8 cellular contexts compared by ENCODE assay signal in genomic region chr4:77157859-77158486, GRCh38. TPM values are rescaled to one million over a fixed set of nuclear protein-coding genes. Genes with fewer than 3 reads are reported as not detected.
DNase-seq lines count a peak whose midpoint lies in the region; ATAC-seq and TF ChIP-seq lines count a peak whose summit lies in the region.

No MANE protein-coding gene starts in this region.

- intact Hi-C loops in adrenal gland (cut with DNase I) (loop anchor here (10.0 kb wide), 2 partner anchors 63 to 73 kb away; no protein-coding TSS in a partner anchor), heart right ventricle (cut with DNase I) (loop anchor here in 7 of 10 donors (1.0 to 10.0 kb wide), 6 partner anchors 61 to 83 kb away; partner anchors contain the start of gene CCNI (in 3 of the 7)), posterior cingulate gyrus (cut with DNase I) (loop anchor here (2.0 to 5.0 kb wide), 3 partner anchors 61 to 211 kb away; partner anchors contain the start of gene SEPTIN11), transverse colon (cut with DNase I; ENCODE audit: low total_unique reads) (loop anchor here (10.0 kb wide), 1 partner anchor 203 kb away; no protein-coding TSS in a partner anchor)

- WGBS in adrenal gland, 4 donors: 0 to 1% (median 0%) methylated on average over 21 to 53 of the region's 53 CpGs
- 0 to 1% methylated on average over 50 to 53 of the region's 53 CpGs for WGBS in heart right ventricle, 2 donors
- WGBS in transverse colon (ENCODE audit: low coverage in 1 of 2), 2 donors: 0% methylated on average over 21 of the region's 53 CpGs; no CpG with 5 or more reads in 1 of the 2 donors

- no peak for TF ChIP-seq EP300 in transverse colon (IDR thresholded peaks at IDR 0.05; ENCODE audit: low read depth)

- TF ChIP-seq CTCF in SU-DHL-6 (IDR thresholded peaks at IDR 0.05; ENCODE audit: insufficient read depth, low read length, poor library complexity, severe bottlenecking): no peak
- TF ChIP-seq CTCF in adrenal gland (IDR thresholded peaks at IDR 0.05): peak in 2 of 6 experiments; percentile 14 to 29
- TF ChIP-seq CTCF in heart right ventricle (IDR thresholded peaks at IDR 0.05): peak in 4 of 9 donors; percentile 6 to 26 (median 17)
- TF ChIP-seq CTCF in transverse colon (IDR thresholded peaks at IDR 0.05): peak in 1 of 5 experiments; percentile 14

- no peaks in the 10 kb centered on the region for H3K9me2 ChIP-seq in SU-DHL-6 (replicated peaks; ENCODE audit: insufficient read depth, low read length)

- peak; percentile 75 for DNase-seq in NCI-H1092 treated with DMSO at 0.1 percent for 48 hours (lab: John Stamatoyannopoulos, UW)
- peak; percentile 85 to 92 (median 88) for DNase-seq in adrenal gland
- DNase-seq in heart right ventricle: peak; percentile 86 to 90
- peak; percentile 64 to 96 (median 76) for DNase-seq in posterior cingulate gyrus
- peak; percentile 87 for DNase-seq in transverse colon

- H3K27me3 ChIP-seq in SU-DHL-6 (ENCODE audit: low read length): no peaks in the 10 kb centered on the region
- no peaks in the 10 kb centered on the region for H3K27me3 ChIP-seq in adrenal gland
- no peaks in the 10 kb centered on the region for H3K27me3 ChIP-seq in heart right ventricle
- H3K27me3 ChIP-seq in transverse colon: no peaks in the 10 kb centered on the region

- peak overlapping the region; percentile 74 for H3K4me2 ChIP-seq in SU-DHL-6 (ENCODE audit: low read depth, low read length, poor library complexity, severe bottlenecking)

- ATAC-seq in HG02623 (IDR thresholded peaks at IDR 0.05; ENCODE audit: unreplicated experiment): peak; percentile 37
- ATAC-seq in heart right ventricle: peak; percentile 77 to 91 (median 82)

- TF ChIP-seq POLR2A in adrenal gland (IDR thresholded peaks at IDR 0.05) (peak; percentile 15 to 34), transverse colon (IDR thresholded peaks at IDR 0.05) (peak; percentile 48)

- H3K9ac ChIP-seq in SU-DHL-6 (ENCODE audit: low read length): peak overlapping the region; percentile 85

- peaks cover 22% of the 10 kb centered on the region; the same call in 1 of the 2 replicates for H3K79me2 ChIP-seq in SU-DHL-6 (ENCODE audit: insufficient read depth, low read length)

- in situ Hi-C loops in transverse colon (cut with MboI; ENCODE audit: low pct_ligation_motif_present in 1 of 4, low pct_unique_long_range_greater_than_20kb in 1 of 4, low sequenced_read_pairs in 3 of 4): no loop called here

- peaks cover 28% of the 10 kb centered on the region for H3F3A ChIP-seq in SU-DHL-6 (ENCODE audit: insufficient read depth)

- H3K27ac ChIP-seq in SU-DHL-6 (ENCODE audit: low read depth, low read length) (peak overlapping the region; percentile 100), adrenal gland (peak overlapping the region in 4 of 5 donors; percentile 67 to 95 (median 86)), heart right ventricle (peak overlapping the region; percentile 80 to 98 (median 90)), transverse colon (peak overlapping the region; percentile 94 to 99 (median 94))

- no peaks in the 10 kb centered on the region for H4K20me1 ChIP-seq in SU-DHL-6 (ENCODE audit: low read depth, low read length)

- H3K9me3 ChIP-seq in SU-DHL-6 (ENCODE audit: insufficient read depth, low read length): no peaks in the 10 kb centered on the region
- H3K9me3 ChIP-seq in adrenal gland (replicated peaks in 1 of 3): no peaks in the 10 kb centered on the region
- no peaks in the 10 kb centered on the region for H3K9me3 ChIP-seq in heart right ventricle
- H3K9me3 ChIP-seq in transverse colon: no peaks in the 10 kb centered on the region

- H3K4me3 ChIP-seq in GM08714 (ENCODE audit: low read length) (peak overlapping the region; percentile 81), SU-DHL-6 (ENCODE audit: insufficient read depth, low read length, poor library complexity, severe bottlenecking) (peak overlapping the region; percentile 94), adrenal gland (peak overlapping the region; percentile 56 to 97 (median 80)), heart right ventricle (peak overlapping the region; percentile 75 to 99 (median 93)), transverse colon (peak overlapping the region; percentile 82 to 91 (median 90))

- H3K4me1 ChIP-seq in adrenal gland (replicated peaks in 1 of 2) (peaks cover 7 to 28% of the 10 kb centered on the region in 2 donors), heart right ventricle (peaks cover 0 to 38% (median 13%) of the 10 kb centered on the region in 9 donors), transverse colon (peaks cover 8 to 33% (median 18%) of the 10 kb centered on the region in 4 donors)

- no peak overlapping the region for H2AFZ ChIP-seq in SU-DHL-6 (ENCODE audit: low read depth, low read length, severe bottlenecking)

- H3K36me3 ChIP-seq in SU-DHL-6 (ENCODE audit: low read length) (peaks cover 26% of the 10 kb centered on the region; the same call in 1 of the 2 replicates), adrenal gland (replicated peaks in 1 of 2) (peaks cover 0 to 41% of the 10 kb centered on the region in 2 donors), heart right ventricle (peaks cover 0 to 44% (median 11%) of the 10 kb centered on the region in 9 donors), transverse colon (peaks cover 0 to 28% (median 12%) of the 10 kb centered on the region in 4 donors)

RNA-seq across cellular contexts. Expression of gene CCNG2, which starts 1.0 kb away (rescaled TPM):
- total RNA-seq in adrenal gland: 10 to 100 TPM in 7 of 8 donors, 1 to 10 TPM in 1; 8.5 to 69.2 (median 28.1) TPM
- polyA plus RNA-seq in adrenal gland: 10 to 100 TPM in 1 of 3 donors, 1 to 10 TPM in 2; 5.4 to 20.8 (median 9.9) TPM
- 10 to 100 TPM in 4 of 10 donors, 1 to 10 TPM in 6; 2.3 to 16.6 (median 9.7) TPM for total RNA-seq in heart right ventricle
- polyA plus RNA-seq in heart right ventricle: 1 to 10 TPM; 3.0 to 6.1 TPM
- 100 to 1,000 TPM in 1 of 4 donors, 10 to 100 TPM in 3; 55.4 to 114 (median 79.4) TPM for total RNA-seq in transverse colon

Comparison
In these comparisons a context has a peak if more than half of its experiments do, and no peak if none do; other contexts are left out.
1. Peak in every context shown above with its lines: DNase-seq, ATAC-seq, H3K4me3 ChIP-seq and H3K27ac ChIP-seq.